ENCODE assay signal across 8 cellular contexts in the genomic region with DNA sequence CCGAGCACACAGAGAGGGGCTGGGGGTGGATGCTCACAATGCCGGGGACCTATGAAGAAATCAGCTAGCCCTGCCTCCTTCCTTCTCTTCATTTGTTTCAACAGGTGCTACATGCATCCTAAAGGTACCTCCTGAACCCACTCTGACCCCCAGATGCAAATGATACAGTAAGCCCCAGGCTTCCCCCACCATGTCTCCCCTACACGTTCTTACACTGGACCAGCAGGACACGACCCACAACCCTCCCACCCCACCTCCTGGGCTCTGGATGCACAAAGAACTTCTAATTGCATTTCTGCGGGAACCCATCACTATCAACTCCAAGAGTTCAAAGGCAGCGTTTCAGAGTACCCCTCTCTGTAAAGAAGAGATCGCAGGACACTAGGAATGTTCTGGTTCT. TPM values are rescaled to one million over a fixed set of nuclear protein-coding genes. Genes with fewer than 3 reads are reported as not detected.
DNase-seq lines count a peak whose midpoint lies in the region; ATAC-seq and TF ChIP-seq lines count a peak whose summit lies in the region.

No MANE protein-coding gene starts in this region.

- H4K20me1 ChIP-seq in Karpas-422 (ENCODE audit: insufficient read depth, low read depth, low read length) (peaks cover 10% of the 10 kb centered on the region; the same call in 1 of the 2 replicates), osteoblast (ENCODE audit: insufficient read depth, low read length) (peaks cover 29% of the 10 kb centered on the region)

- peak overlapping the region; percentile 96 to 98 for H3K4me3 Mint-ChIP-seq in CD14-positive monocyte
- peak overlapping the region; percentile 81 to 87 for H3K4me3 Mint-ChIP-seq in effector memory CD8-positive, alpha-beta T cell

- TF ChIP-seq CTCF in CD14-positive monocyte (IDR thresholded peaks at IDR 0.05) (no peak), osteoblast (IDR thresholded peaks at IDR 0.05; ENCODE audit: extremely low read depth, low read depth, low read length) (no peak)

- H3K27ac ChIP-seq in Karpas-422 (ENCODE audit: low read length) (peak overlapping the region; percentile 72), osteoblast (ENCODE audit: low read depth, low read length) (peak overlapping the region; percentile 45)

- peaks cover 9 to 15% (median 11%) of the 10 kb centered on the region in 3 donors for H3K27me3 Mint-ChIP-seq in CD14-positive monocyte (ENCODE audit: low read depth in 3 of 3)
- H3K27me3 Mint-ChIP-seq in effector memory CD8-positive, alpha-beta T cell: no peaks in the 10 kb centered on the region

- H3K4me1 ChIP-seq in Karpas-422 (ENCODE audit: low read length) (peaks cover 54% of the 10 kb centered on the region), osteoblast (ENCODE audit: insufficient read depth, low read length) (peaks cover 29% of the 10 kb centered on the region)

- H3K4me2 ChIP-seq in Karpas-422 (ENCODE audit: low read depth, low read length, poor library complexity, severe bottlenecking) (peak overlapping the region; percentile 73), osteoblast (ENCODE audit: insufficient read depth, low read length) (peak overlapping the region; percentile 85)

- peak overlapping the region; percentile 72 for H3K9ac ChIP-seq in Karpas-422 (ENCODE audit: low read length)

- H3K36me3 Mint-ChIP-seq in CD14-positive monocyte: peaks cover 26 to 39% of the 10 kb centered on the region in 2 donors
- H3K36me3 Mint-ChIP-seq in effector memory CD8-positive, alpha-beta T cell (ENCODE audit: insufficient read depth): peaks cover 25% of the 10 kb centered on the region

- H3K36me3 ChIP-seq in Karpas-422 (ENCODE audit: insufficient read depth, low read length) (peaks cover 9% of the 10 kb centered on the region), osteoblast (ENCODE audit: insufficient read depth, low read length) (no peaks in the 10 kb centered on the region)

- H3K27me3 ChIP-seq in Karpas-422 (ENCODE audit: low read length): no peaks in the 10 kb centered on the region
- H3K27me3 ChIP-seq in osteoblast (ENCODE audit: insufficient read depth, low read length): no peaks in the 10 kb centered on the region

- H3K4me3 ChIP-seq in Karpas-422 (ENCODE audit: low read length) (peak overlapping the region; percentile 93), osteoblast (ENCODE audit: insufficient read depth, low read length) (peak overlapping the region; percentile 69)

- no peak for ATAC-seq in effector memory CD8-positive, alpha-beta T cell (replicated peaks)
- ATAC-seq in GM21360 (IDR thresholded peaks at IDR 0.05; ENCODE audit: unreplicated experiment): no peak

- H2AFZ ChIP-seq in Karpas-422 (ENCODE audit: low read length) (no peak overlapping the region), osteoblast (ENCODE audit: low read length) (peak overlapping the region; percentile 38)

- no peak for DNase-seq in CD14-positive monocyte (ENCODE audit: low spot score)
- DNase-seq in Karpas-422: peak; percentile 71
- no peak for DNase-seq in effector memory CD8-positive, alpha-beta T cell
- DNase-seq in osteoblast (ENCODE audit: insufficient read length, low spot score, missing footprints): peak; percentile 85
- DNase-seq in G401 (ENCODE audit: low spot score): no peak
- no peak for DNase-seq in activated effector memory CD4-positive, alpha-beta T cell treated with Interleukin-2 at 50 U/mL for 16 hours
- DNase-seq in iPS-NIHi7 (ENCODE audit: extremely low spot score): no peak

- H3K79me2 ChIP-seq in Karpas-422 (ENCODE audit: low read length) (peaks cover 32% of the 10 kb centered on the region), osteoblast (ENCODE audit: insufficient read depth, low read length) (peaks cover 51% of the 10 kb centered on the region)

- peaks cover 50% of the 10 kb centered on the region for H3K4me1 Mint-ChIP-seq in CD14-positive monocyte
- H3K4me1 Mint-ChIP-seq in effector memory CD8-positive, alpha-beta T cell (ENCODE audit: low read depth in 2 of 2): peaks cover 33 to 46% of the 10 kb centered on the region in 2 donors

- no peaks in the 10 kb centered on the region for H3K9me3 ChIP-seq in Karpas-422 (ENCODE audit: low read length)
- H3K9me3 ChIP-seq in osteoblast (ENCODE audit: low read depth, low read length): no peaks in the 10 kb centered on the region

- peaks cover 0 to 3% (median 0%) of the 10 kb centered on the region in 7 donors for H3K9me3 Mint-ChIP-seq in CD14-positive monocyte
- H3K9me3 Mint-ChIP-seq in effector memory CD8-positive, alpha-beta T cell: no peaks in the 10 kb centered on the region

- in situ Hi-C loops in G401 (cut with HindIII; ENCODE audit: low sequenced_read_pairs): no loop called here

- intact Hi-C loops in CD14-positive monocyte (cut with micrococcal nuclease): loop anchor here in 1 of 2 donors (10.0 kb wide), 1 partner anchor 54 kb away; no protein-coding TSS in a partner anchor

- peak overlapping the region in 2 of 7 donors; percentile 37 to 46 for H3K27ac Mint-ChIP-seq in CD14-positive monocyte
- H3K27ac Mint-ChIP-seq in effector memory CD8-positive, alpha-beta T cell: peak overlapping the region in 1 of 2 donors; percentile 2

- no peaks in the 10 kb centered on the region for H3K9me2 ChIP-seq in Karpas-422 (replicated peaks; ENCODE audit: insufficient read depth, low read length)

RNA-seq across cellular contexts. Expression of gene XYLT1, which starts 2.1 kb away (rescaled TPM):
- 1 to 10 TPM in 1 of 2 donors, under 1 TPM in 1; 0.51 to 1.6 TPM for polyA plus RNA-seq in CD14-positive monocyte
- total RNA-seq in Karpas-422 (2014; rRNA removed; shearing (Covaris generic); ENCODE audit: low replicate concordance): 11.8 and 12.2 TPM in 2 replicates
- total RNA-seq in osteoblast: 43.4 and 46.6 TPM in 2 replicates
- not detected in 2 replicates for total RNA-seq in G401 (2014; rRNA removed; shearing (Covaris generic))

Comparison
In these comparisons a context has a peak if more than half of its experiments do, and no peak if none do; other contexts are left out.
1. DNase-seq: peak in Karpas-422 (single experiment) and osteoblast (single experiment); none in CD14-positive monocyte (single experiment), effector memory CD8-positive, alpha-beta T cell (0 of 3), G401 (single experiment), activated effector memory CD4-positive, alpha-beta T cell treated with Interleukin-2 at 50 U/mL for 16 hours (single experiment) and iPS-NIHi7 (single experiment).
2. RNA of gene XYLT1, which starts 2.1 kb away (total RNA-seq): 43.4 to 46.6 TPM in osteoblast and 11.8 to 12.2 TPM in Karpas-422; not detected in G401; every median in the first group is over 10 times any median in the second.